In genomic region chr1:12244078-12244477, GRCh38 we compare ENCODE assay signal across 1 cellular context.
TF ChIP-seq lines count a peak whose summit lies in the region.

No MANE protein-coding gene starts in this region.

TF ChIP-seq in endothelial cell of umbilical vein, 7 proteins besides CTCF, POLR2A, EP300 and RAD21:
- no peak for TF ChIP-seq FOS (IDR thresholded peaks at IDR 0.05; ENCODE audit: borderline replicate concordance, insufficient read depth, low read length)
- TF ChIP-seq POLR2AphosphoS5 (IDR thresholded peaks at IDR 0.05; ENCODE audit: insufficient read depth, low read depth, low read length) = no peak
- TF ChIP-seq JUN (IDR thresholded peaks at IDR 0.05; ENCODE audit: borderline replicate concordance, insufficient read depth, insufficient read length, low read depth) = no peak
- TF ChIP-seq EZH2 (IDR thresholded peaks at IDR 0.05; ENCODE audit: borderline replicate concordance, low read depth, low read length, severe bottlenecking) = no peak
- no peak for TF ChIP-seq MYC (IDR thresholded peaks at IDR 0.05; ENCODE audit: low read depth, low read length)
- no peak for TF ChIP-seq GATA2 (IDR thresholded peaks at IDR 0.05; ENCODE audit: insufficient read depth, insufficient read length, low read depth, low read length)
